Comparison of ENCODE assay signal across 16 cellular contexts in the genomic region with DNA sequence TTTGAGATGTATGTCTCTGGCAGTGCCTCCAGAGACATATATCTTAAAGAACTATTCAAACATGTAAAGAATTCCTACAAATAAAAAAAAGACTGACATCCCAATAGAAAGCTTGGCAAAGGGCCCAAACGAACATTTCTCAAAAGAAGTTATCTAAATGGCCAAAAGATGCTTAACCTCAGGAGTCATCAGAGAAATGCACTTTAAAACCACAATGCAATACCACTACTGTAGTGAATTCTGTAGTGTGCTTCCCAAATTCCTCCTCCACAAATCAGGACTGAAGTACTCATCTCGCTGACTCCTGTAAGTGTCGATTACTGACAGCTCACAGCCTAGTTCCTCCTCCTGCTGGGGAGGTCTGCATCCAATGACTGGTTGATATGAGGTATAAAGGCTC.
A peak's percentile ranks its signal among the peaks of the same experiment; 100 is the strongest.
DNase-seq lines count a peak whose midpoint lies in the region; ATAC-seq and TF ChIP-seq lines count a peak whose summit lies in the region.
"Had no signal": no experiment of that assay in that cellular context is flagged by ENCODE, and none has a peak within 500 bp of the region (broad histone marks: within the 10 kb centered on the region; RNA-seq: fewer than 3 reads in every experiment).

No MANE protein-coding gene starts in this region.

- no peak overlapping the region for H3K4me3 ChIP-seq in cardiac fibroblast (replicated peaks in 1 of 2; ENCODE audit: low read depth in 2 of 2, low read length in 2 of 2)

- no peak for TF ChIP-seq CTCF in cardiac fibroblast (IDR thresholded peaks at IDR 0.05; ENCODE audit: low read depth, low read length)

- DNase-seq in ELR (ENCODE audit: low read depth) (peak; percentile 14), RPMI7951 (ENCODE audit: low read depth) (peak; percentile 72), cardiac fibroblast (ENCODE audit: low read depth in 2 of 2) (peak; percentile 11 to 13), kidney tubule cell (ENCODE audit: low spot score) (peak; percentile 17), cortex of kidney (lab: John Stamatoyannopoulos, UW) (no peak), dermis blood vessel endothelial cell (no peak)
- no peak for DNase-seq in effector CD4-positive, alpha-beta T cell
- DNase-seq: Calu3; CD4-positive, alpha-beta T cell; GF-D8; GOT3; MM.1S; NCI-H1417 treated with DMSO at 0.1 percent for 48 hours; NCI-H2029 treated with DMSO at 0.1 percent for 48 hours; NCI-H526 treated with DMSO at 0.1 percent for 48 hours had no signal

- no peak for ATAC-seq in HG02798 (IDR thresholded peaks at IDR 0.05; ENCODE audit: poor library complexity, unreplicated experiment)

Comparison
In these comparisons a context has a peak if more than half of its experiments do, and no peak if none do; other contexts are left out.
1. DNase-seq: peak in ELR (single experiment), RPMI7951 (single experiment), cardiac fibroblast (2 of 2) and kidney tubule cell (single experiment); none in cortex of kidney (single experiment), effector CD4-positive, alpha-beta T cell (single experiment) and dermis blood vessel endothelial cell (single experiment).